In the genomic region with DNA sequence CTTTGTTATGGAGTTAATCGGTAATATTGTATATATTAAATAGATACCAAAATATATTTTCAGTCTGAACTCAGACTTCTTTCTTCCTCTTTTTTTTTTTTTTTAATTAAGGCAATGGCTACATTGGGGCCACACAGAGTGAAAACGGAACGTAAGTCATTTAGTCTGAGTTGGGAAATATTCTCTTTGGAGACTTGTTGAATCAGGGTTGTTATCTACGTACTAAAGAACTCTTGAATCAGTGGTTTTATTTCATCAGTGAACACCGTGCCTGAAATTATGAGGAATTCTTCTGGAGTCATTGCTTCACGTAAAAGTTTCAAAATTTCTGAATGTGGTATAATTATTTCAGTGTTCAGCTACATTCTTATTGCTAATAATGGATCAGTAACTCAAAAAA, we compare ENCODE assay signal across 16 cellular contexts. TPM values are rescaled to one million over a fixed set of nuclear protein-coding genes. Genes with fewer than 3 reads are reported as not detected.
A peak's percentile ranks its signal among the peaks of the same experiment; 100 is the strongest.
DNase-seq lines count a peak whose midpoint lies in the region; ATAC-seq and TF ChIP-seq lines count a peak whose summit lies in the region.
"Had no signal": no experiment of that assay in that cellular context is flagged by ENCODE, and none has a peak within 500 bp of the region (broad histone marks: within the 10 kb centered on the region; RNA-seq: fewer than 3 reads in every experiment).

No MANE protein-coding gene starts in this region.

- no peak for TF ChIP-seq EP300 in SK-N-SH (IDR thresholded peaks at IDR 0.05; ENCODE audit: borderline replicate concordance in 1 of 2, low read depth in 1 of 2, low read length in 1 of 2)

- H3K79me2 ChIP-seq in SK-N-SH (ENCODE audit: insufficient read depth) (no peaks in the 10 kb centered on the region; the same call in 1 of the 2 replicates), trophoblast cell (ENCODE audit: control insufficient read depth, insufficient read depth, low read length, poor library complexity) (no peaks in the 10 kb centered on the region)

- H4K91ac ChIP-seq in trophoblast cell (ENCODE audit: low read depth, low read length), result no peak overlapping the region

- no peak overlapping the region for H2BK120ac ChIP-seq in trophoblast cell (ENCODE audit: insufficient read depth, low read length, poor library complexity)

- no peak for TF ChIP-seq CTCF in SK-N-SH (IDR thresholded peaks at IDR 0.05)

- H3K14ac ChIP-seq in trophoblast cell (ENCODE audit: low read length), result no peak overlapping the region

- H3K4me1 ChIP-seq in SK-N-SH (ENCODE audit: control insufficient read depth in 1 of 2, insufficient read depth in 2 of 2, low read depth in 1 of 2, low read length in 1 of 2), result peaks cover 0 to 16% of the 10 kb centered on the region in 2 experiments; a peak in 2 of 4 replicates
- no peaks in the 10 kb centered on the region for H3K4me1 ChIP-seq in trophoblast cell (ENCODE audit: control insufficient read depth in 1 of 2, insufficient read depth in 2 of 2, low read length in 2 of 2)

- POLR2A ChIA-PET in SK-N-SH (lab: Yijun Ruan, JAX), result no interaction called here

- WGBS in SK-N-SH (ENCODE audit: low lambda C conversion rate), result 90% methylated on average over 6 of the region's 6 CpGs
- WGBS in trophoblast cell (ENCODE audit: extremely low coverage, insufficient coverage, insufficient read length), result no CpG with 5 or more reads among the region's 6 CpGs

- H4K12ac ChIP-seq in trophoblast cell (ENCODE audit: low read depth, low read length), result no peak overlapping the region

- no peak overlapping the region for H3K9ac ChIP-seq in SK-N-SH
- H3K9ac ChIP-seq in SK-N-MC (ENCODE audit: insufficient read length), result no peak overlapping the region
- no peak overlapping the region for H3K9ac ChIP-seq in trophoblast cell (ENCODE audit: low read length)
- H3K9ac ChIP-seq: BLaER1, GM23248 had no signal

- no peak overlapping the region for H2BK12ac ChIP-seq in trophoblast cell (ENCODE audit: low read length)

- H3K18ac ChIP-seq in trophoblast cell (ENCODE audit: low read length), result no peak overlapping the region

- H3K9me3 ChIP-seq in SK-N-SH, result no peaks in the 10 kb centered on the region
- no peaks in the 10 kb centered on the region for H3K9me3 ChIP-seq in SK-N-MC (ENCODE audit: low read depth, low read length)
- no peaks in the 10 kb centered on the region for H3K9me3 ChIP-seq in trophoblast cell (ENCODE audit: insufficient read depth, low read depth, low read length)
- H3K9me3 ChIP-seq: BLaER1 had no signal

- no peak overlapping the region for H2AK5ac ChIP-seq in trophoblast cell (ENCODE audit: low read length)

- H2BK5ac ChIP-seq in trophoblast cell (ENCODE audit: low read depth, low read length, poor library complexity), result no peak overlapping the region

- CTCF ChIA-PET in SK-N-SH (lab: Yijun Ruan, JAX), result interaction anchor here (1.1 to 1.9 kb wide), 2 partner anchors 14 to 18 kb away, joined by 3 to 5 read pairs; no protein-coding TSS in a partner anchor

- no peak overlapping the region for H3K4me3 ChIP-seq in SK-N-SH (ENCODE audit: low read depth in 2 of 2, low read length in 1 of 2)
- H3K4me3 ChIP-seq in SK-N-MC, result peak overlapping the region; percentile 59
- no peak overlapping the region for H3K4me3 ChIP-seq in trophoblast cell (ENCODE audit: low read depth, low read length)
- H3K4me3 ChIP-seq: BLaER1, GM23248 had no signal

- peaks cover 13% of the 10 kb centered on the region for H3F3A ChIP-seq in SK-N-SH (replicated peaks; ENCODE audit: insufficient read depth)

- peak overlapping the region; percentile 4 to 47; a peak in 2 of 4 replicates for H3K27ac ChIP-seq in SK-N-SH (ENCODE audit: low read depth in 2 of 2, low read length in 1 of 2)
- peak overlapping the region; percentile 93 for H3K27ac ChIP-seq in SK-N-MC
- no peak overlapping the region for H3K27ac ChIP-seq in trophoblast cell (ENCODE audit: low read depth, low read length)
- H3K27ac ChIP-seq: 22Rv1, BLaER1, GM23248 had no signal

- no peaks in the 10 kb centered on the region for H3K79me1 ChIP-seq in trophoblast cell (ENCODE audit: low read length)

- H4K20me1 ChIP-seq in SK-N-SH (ENCODE audit: insufficient read depth), result no peaks in the 10 kb centered on the region
- H4K20me1 ChIP-seq: BLaER1 had no signal

- H3K36me3 ChIP-seq in SK-N-SH (replicated peaks in 1 of 2; ENCODE audit: control insufficient read depth in 1 of 2, insufficient read depth in 2 of 2, low read length in 1 of 2), result peaks cover 19 to 37% of the 10 kb centered on the region in 2 experiments
- peaks cover 42% of the 10 kb centered on the region for H3K36me3 ChIP-seq in SK-N-MC (ENCODE audit: insufficient read depth, low read length)
- peaks cover 6 to 10% of the 10 kb centered on the region in 2 experiments for H3K36me3 ChIP-seq in trophoblast cell (ENCODE audit: control insufficient read depth in 1 of 2, insufficient read depth in 2 of 2, low read length in 2 of 2)

- H3K27me3 ChIP-seq in SK-N-SH (ENCODE audit: insufficient read depth), result no peaks in the 10 kb centered on the region
- no peaks in the 10 kb centered on the region for H3K27me3 ChIP-seq in trophoblast cell (ENCODE audit: insufficient read depth, low read length)
- H3K27me3 ChIP-seq: BLaER1 had no signal

- DNase-seq in SK-N-SH (no peak), NOMO-1 treated with DMSO at 0.1 percent for 48 hours (lab: John Stamatoyannopoulos, UW; ENCODE audit: unreplicated experiment) (peak; percentile 91), SK-N-MC (ENCODE audit: low read depth, low spot score) (no peak), trophoblast cell (peak; percentile 27 to 86), NCI-H345 (lab: John Stamatoyannopoulos, UW) (no peak), NCI-H69 (lab: John Stamatoyannopoulos, UW) (no peak)
- DNase-seq: AML-193; CD4-positive, CD25-positive, alpha-beta regulatory T cell; DMS53; GF-D8; GM23248 had no signal

- no peak overlapping the region for H3K4me2 ChIP-seq in SK-N-SH
- no peak overlapping the region for H3K4me2 ChIP-seq in trophoblast cell (ENCODE audit: low read length)

- no peak overlapping the region for H3K4ac ChIP-seq in trophoblast cell (ENCODE audit: low read depth, low read length)

- TF ChIP-seq RAD21 in SK-N-SH (IDR thresholded peaks at IDR 0.05; ENCODE audit: low read length), result no peak

- H2AFZ ChIP-seq in SK-N-SH (ENCODE audit: low read depth), result no peak overlapping the region
- H2AFZ ChIP-seq in trophoblast cell (ENCODE audit: insufficient read depth, low read length, poor library complexity), result no peak overlapping the region
- H2AFZ ChIP-seq: GM23248 had no signal

- no peak overlapping the region for H3K23ac ChIP-seq in trophoblast cell (ENCODE audit: low read length)

- H4K8ac ChIP-seq in trophoblast cell (ENCODE audit: low read depth, low read length), result no peak overlapping the region

- ATAC-seq in SK-N-SH treated with all-trans-retinoic acid at 6 μM for 48 hours (no peak), GM21529 (IDR thresholded peaks at IDR 0.05; ENCODE audit: unreplicated experiment) (no peak)
- ATAC-seq: HCT116 had no signal

- H3K9me2 ChIP-seq in SK-N-SH, result no peaks in the 10 kb centered on the region

TF ChIP-seq in SK-N-SH, 30 proteins besides CTCF, POLR2A, EP300 and RAD21 (continues in another document):
- TF ChIP-seq TEAD4 (IDR thresholded peaks at IDR 0.05; ENCODE audit: borderline replicate concordance, insufficient read depth) (no peak), MXI1 (IDR thresholded peaks at IDR 0.05; ENCODE audit: low read depth, low read length) (no peak), YY1 (IDR thresholded peaks at IDR 0.05; ENCODE audit: low read depth) (no peak), MEF2A (IDR thresholded peaks at IDR 0.05; ENCODE audit: borderline replicate concordance, low read depth) (no peak), POLR2AphosphoS5 (IDR thresholded peaks at IDR 0.05; ENCODE audit: low read depth, low read length) (no peak), NRF1 (IDR thresholded peaks at IDR 0.05; ENCODE audit: low read depth, low read length) (no peak), RXRA (IDR thresholded peaks at IDR 0.05; ENCODE audit: borderline replicate concordance, low read depth) (no peak), FOSL2 (IDR thresholded peaks at IDR 0.05; ENCODE audit: borderline replicate concordance, low read depth) (no peak), JUND (IDR thresholded peaks at IDR 0.05) (no peak), GATA2 (CRISPR knock-in tag; IDR thresholded peaks at IDR 0.05) (no peak), TAF1 (IDR thresholded peaks at IDR 0.05; ENCODE audit: borderline replicate concordance, low read depth, low read length) (no peak)
- TF ChIP-seq, protein P1, sequence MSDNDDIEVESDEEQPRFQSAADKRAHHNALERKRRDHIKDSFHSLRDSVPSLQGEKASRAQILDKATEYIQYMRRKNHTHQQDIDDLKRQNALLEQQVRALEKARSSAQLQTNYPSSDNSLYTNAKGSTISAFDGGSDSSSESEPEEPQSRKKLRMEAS (IDR thresholded peaks at IDR 0.05; ENCODE audit: low read depth), result no peak

TF ChIP-seq in SK-N-SH treated with all-trans-retinoic acid at 6 μM for 48 hours, 23 proteins besides CTCF, POLR2A, EP300 and RAD21:
- TF ChIP-seq PPARA (CRISPR knock-in tag; IDR thresholded peaks at IDR 0.05; ENCODE audit: borderline replicate concordance) (no peak), ARNTL (CRISPR knock-in tag; IDR thresholded peaks at IDR 0.05; ENCODE audit: borderline replicate concordance, low read depth) (no peak), ZNF565 (CRISPR knock-in tag; conservative IDR thresholded peaks at IDR 0.05; ENCODE audit: low read depth) (no peak), ZNF8 (CRISPR knock-in tag; IDR thresholded peaks at IDR 0.05) (no peak), ESRRG (CRISPR knock-in tag; IDR thresholded peaks at IDR 0.05) (no peak)

RNA-seq across cellular contexts. Expression of a gene that starts 39.5 kb away (rescaled TPM):
- polyA plus RNA-seq in SK-N-SH (2012; rRNA removed), result 7.1 and 9.1 TPM in 2 replicates
- polyA plus RNA-seq in SK-N-SH (2012; cell fraction: cytosol; rRNA removed), result 9.7 and 11.0 TPM in 2 replicates
- 3.0 and 9.3 TPM in 2 replicates for polyA plus RNA-seq in SK-N-SH (2012; cell fraction: nucleus; rRNA removed)
- polyA plus RNA-seq in trophoblast cell (2013), result 9.8 and 10.3 TPM in 2 replicates

RNA-seq across cellular contexts. Expression of a gene that starts 56.5 kb away (rescaled TPM):
- polyA plus RNA-seq in SK-N-SH (2012; rRNA removed), result 3.6 and 4.4 TPM in 2 replicates
- polyA plus RNA-seq in SK-N-SH (2012; cell fraction: cytosol; rRNA removed), result 3.9 and 4.1 TPM in 2 replicates
- polyA plus RNA-seq in SK-N-SH (2012; cell fraction: nucleus; rRNA removed), result 8.0 and 15.5 TPM in 2 replicates
- polyA plus RNA-seq in trophoblast cell (2013), result 5.9 and 7.6 TPM in 2 replicates

Comparison
In these comparisons a context has a peak if more than half of its experiments do, and no peak if none do; other contexts are left out.
1. DNase-seq: peak in NOMO-1 treated with DMSO at 0.1 percent for 48 hours (single experiment) and trophoblast cell (2 of 2); none in SK-N-SH (single experiment), SK-N-MC (single experiment), NCI-H345 (single experiment) and NCI-H69 (single experiment).